In genomic region chr19:21907516-21907915, GRCh38 we compare ENCODE assay signal across 5 cellular contexts.
"Had no signal": no experiment of that assay in that cellular context is flagged by ENCODE, and none has a peak within 500 bp of the region (broad histone marks: within the 10 kb centered on the region; RNA-seq: fewer than 3 reads in every experiment).

No MANE protein-coding gene starts in this region.

- H3K4me3 ChIP-seq: K562 had no signal

- H3K27ac ChIP-seq: HL-60 had no signal

- DNase-seq: IMR-90, KBM-7, KG1 had no signal
